In genomic region chr22:36387914-36388864, GRCh38 we compare ENCODE assay signal across 1 cellular context.
TF ChIP-seq lines count a peak whose summit lies in the region.

MYH9 (minus strand) TSS chr22:36387967; CDS start chr22:36349236, 38,731 bp downstream.

TF ChIP-seq in HepG2, 621 proteins besides CTCF, POLR2A, EP300 and RAD21 (continued from another document and continues in another):
- TF ChIP-seq TFDP2 (CRISPR knock-in tag; IDR thresholded peaks at IDR 0.05) (peak; percentile 78), MAZ (IDR thresholded peaks at IDR 0.05; ENCODE audit: borderline replicate concordance, low read depth, low read length) (no peak), MAZ (CRISPR knock-in tag; IDR thresholded peaks at IDR 0.05; ENCODE audit: low read depth) (peak; percentile 65; the same call in 1 of the 2 replicates), RXRB (CRISPR knock-in tag; IDR thresholded peaks at IDR 0.05; ENCODE audit: borderline replicate concordance) (peak; percentile 19), DPF2 (CRISPR knock-in tag; IDR thresholded peaks at IDR 0.05; ENCODE audit: borderline replicate concordance, low read depth) (no peak), ARID4A (CRISPR knock-in tag; IDR thresholded peaks at IDR 0.05; ENCODE audit: borderline replicate concordance) (peak; percentile 62), POLR2AphosphoS2 (IDR thresholded peaks at IDR 0.05; ENCODE audit: low read depth, low read length) (no peak), U2AF1 (optimal IDR thresholded peaks at IDR 0.05; ENCODE audit: low read depth, low read length) (peak; percentile 40), TEF (CRISPR knock-in tag; IDR thresholded peaks at IDR 0.05) (no peak), SOX6 (IDR thresholded peaks at IDR 0.05) (no peak), SOX6 (CRISPR knock-in tag; IDR thresholded peaks at IDR 0.05) (peak; percentile 42), MED13 (CRISPR knock-in tag; IDR thresholded peaks at IDR 0.05) (peak; percentile 32; the same call in 1 of the 2 replicates), ZBED4 (CRISPR knock-in tag; IDR thresholded peaks at IDR 0.05; ENCODE audit: borderline replicate concordance) (peak; percentile 97), MEIS1 (CRISPR knock-in tag; IDR thresholded peaks at IDR 0.05; ENCODE audit: borderline replicate concordance) (no peak; the same call in 1 of the 2 replicates), SIX1 (CRISPR knock-in tag; IDR thresholded peaks at IDR 0.05; ENCODE audit: borderline replicate concordance) (0 out of 2 replicates have a peak, but pooled peaks have one; percentile 23), ZNF564 (CRISPR knock-in tag; IDR thresholded peaks at IDR 0.05) (no peak), FOXO1 (CRISPR knock-in tag; IDR thresholded peaks at IDR 0.05) (0 out of 2 replicates have a peak, but pooled peaks have one; percentile 18), CBFB (CRISPR knock-in tag; IDR thresholded peaks at IDR 0.05) (peak; percentile 51; the same call in 1 of the 2 replicates), ZNF354B (CRISPR knock-in tag; IDR thresholded peaks at IDR 0.05) (no peak), ZNF83 (CRISPR knock-in tag; IDR thresholded peaks at IDR 0.05; ENCODE audit: borderline replicate concordance) (no peak), ARNT2 (CRISPR knock-in tag; IDR thresholded peaks at IDR 0.05; ENCODE audit: low read depth) (no peak), ZBTB14 (CRISPR knock-in tag; IDR thresholded peaks at IDR 0.05) (no peak)
- TF ChIP-seq, protein P1, sequence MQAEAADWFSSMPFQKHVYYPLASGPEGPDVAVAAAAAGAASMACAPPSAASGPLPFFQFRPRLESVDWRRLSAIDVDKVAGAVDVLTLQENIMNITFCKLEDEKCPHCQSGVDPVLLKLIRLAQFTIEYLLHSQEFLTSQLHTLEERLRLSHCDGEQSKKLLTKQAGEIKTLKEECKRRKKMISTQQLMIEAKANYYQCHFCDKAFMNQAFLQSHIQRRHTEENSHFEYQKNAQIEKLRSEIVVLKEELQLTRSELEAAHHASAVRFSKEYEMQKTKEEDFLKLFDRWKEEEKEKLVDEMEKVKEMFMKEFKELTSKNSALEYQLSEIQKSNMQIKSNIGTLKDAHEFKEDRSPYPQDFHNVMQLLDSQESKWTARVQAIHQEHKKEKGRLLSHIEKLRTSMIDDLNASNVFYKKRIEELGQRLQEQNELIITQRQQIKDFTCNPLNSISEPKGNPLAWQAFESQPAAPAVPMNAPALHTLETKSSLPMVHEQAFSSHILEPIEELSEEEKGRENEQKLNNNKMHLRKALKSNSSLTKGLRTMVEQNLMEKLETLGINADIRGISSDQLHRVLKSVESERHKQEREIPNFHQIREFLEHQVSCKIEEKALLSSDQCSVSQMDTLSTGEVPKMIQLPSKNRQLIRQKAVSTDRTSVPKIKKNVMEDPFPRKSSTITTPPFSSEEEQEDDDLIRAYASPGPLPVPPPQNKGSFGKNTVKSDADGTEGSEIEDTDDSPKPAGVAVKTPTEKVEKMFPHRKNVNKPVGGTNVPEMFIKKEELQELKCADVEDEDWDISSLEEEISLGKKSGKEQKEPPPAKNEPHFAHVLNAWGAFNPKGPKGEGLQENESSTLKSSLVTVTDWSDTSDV (CRISPR knock-in tag; IDR thresholded peaks at IDR 0.05) = 0 out of 2 replicates have a peak, but pooled peaks have one; percentile 56
- TF ChIP-seq, protein P2, sequence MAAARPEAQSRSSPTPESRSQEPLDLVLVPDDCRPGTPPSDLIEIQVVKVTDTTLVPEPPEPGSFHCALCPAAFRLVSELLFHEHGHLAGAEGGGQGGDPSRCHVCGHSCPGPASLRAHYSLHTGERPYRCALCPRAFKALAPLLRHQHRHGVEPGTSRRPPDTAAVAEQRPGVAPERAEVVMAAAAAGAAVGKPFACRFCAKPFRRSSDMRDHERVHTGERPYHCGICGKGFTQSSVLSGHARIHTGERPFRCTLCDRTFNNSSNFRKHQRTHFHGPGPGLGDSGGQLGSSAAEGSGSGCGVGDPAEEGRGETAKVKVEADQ (CRISPR knock-in tag; IDR thresholded peaks at IDR 0.05; ENCODE audit: borderline replicate concordance) = peak; percentile 8; the same call in 1 of the 2 replicates
- TF ChIP-seq, protein P3, sequence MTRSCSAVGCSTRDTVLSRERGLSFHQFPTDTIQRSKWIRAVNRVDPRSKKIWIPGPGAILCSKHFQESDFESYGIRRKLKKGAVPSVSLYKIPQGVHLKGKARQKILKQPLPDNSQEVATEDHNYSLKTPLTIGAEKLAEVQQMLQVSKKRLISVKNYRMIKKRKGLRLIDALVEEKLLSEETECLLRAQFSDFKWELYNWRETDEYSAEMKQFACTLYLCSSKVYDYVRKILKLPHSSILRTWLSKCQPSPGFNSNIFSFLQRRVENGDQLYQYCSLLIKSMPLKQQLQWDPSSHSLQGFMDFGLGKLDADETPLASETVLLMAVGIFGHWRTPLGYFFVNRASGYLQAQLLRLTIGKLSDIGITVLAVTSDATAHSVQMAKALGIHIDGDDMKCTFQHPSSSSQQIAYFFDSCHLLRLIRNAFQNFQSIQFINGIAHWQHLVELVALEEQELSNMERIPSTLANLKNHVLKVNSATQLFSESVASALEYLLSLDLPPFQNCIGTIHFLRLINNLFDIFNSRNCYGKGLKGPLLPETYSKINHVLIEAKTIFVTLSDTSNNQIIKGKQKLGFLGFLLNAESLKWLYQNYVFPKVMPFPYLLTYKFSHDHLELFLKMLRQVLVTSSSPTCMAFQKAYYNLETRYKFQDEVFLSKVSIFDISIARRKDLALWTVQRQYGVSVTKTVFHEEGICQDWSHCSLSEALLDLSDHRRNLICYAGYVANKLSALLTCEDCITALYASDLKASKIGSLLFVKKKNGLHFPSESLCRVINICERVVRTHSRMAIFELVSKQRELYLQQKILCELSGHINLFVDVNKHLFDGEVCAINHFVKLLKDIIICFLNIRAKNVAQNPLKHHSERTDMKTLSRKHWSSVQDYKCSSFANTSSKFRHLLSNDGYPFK (CRISPR knock-in tag; IDR thresholded peaks at IDR 0.05; ENCODE audit: borderline replicate concordance) = peak; percentile 66; the same call in 1 of the 2 replicates
- TF ChIP-seq, protein P4, sequence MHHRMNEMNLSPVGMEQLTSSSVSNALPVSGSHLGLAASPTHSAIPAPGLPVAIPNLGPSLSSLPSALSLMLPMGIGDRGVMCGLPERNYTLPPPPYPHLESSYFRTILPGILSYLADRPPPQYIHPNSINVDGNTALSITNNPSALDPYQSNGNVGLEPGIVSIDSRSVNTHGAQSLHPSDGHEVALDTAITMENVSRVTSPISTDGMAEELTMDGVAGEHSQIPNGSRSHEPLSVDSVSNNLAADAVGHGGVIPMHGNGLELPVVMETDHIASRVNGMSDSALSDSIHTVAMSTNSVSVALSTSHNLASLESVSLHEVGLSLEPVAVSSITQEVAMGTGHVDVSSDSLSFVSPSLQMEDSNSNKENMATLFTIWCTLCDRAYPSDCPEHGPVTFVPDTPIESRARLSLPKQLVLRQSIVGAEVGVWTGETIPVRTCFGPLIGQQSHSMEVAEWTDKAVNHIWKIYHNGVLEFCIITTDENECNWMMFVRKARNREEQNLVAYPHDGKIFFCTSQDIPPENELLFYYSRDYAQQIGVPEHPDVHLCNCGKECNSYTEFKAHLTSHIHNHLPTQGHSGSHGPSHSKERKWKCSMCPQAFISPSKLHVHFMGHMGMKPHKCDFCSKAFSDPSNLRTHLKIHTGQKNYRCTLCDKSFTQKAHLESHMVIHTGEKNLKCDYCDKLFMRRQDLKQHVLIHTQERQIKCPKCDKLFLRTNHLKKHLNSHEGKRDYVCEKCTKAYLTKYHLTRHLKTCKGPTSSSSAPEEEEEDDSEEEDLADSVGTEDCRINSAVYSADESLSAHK (CRISPR knock-in tag; IDR thresholded peaks at IDR 0.05; ENCODE audit: borderline replicate concordance) = no peak
